In the genomic region with DNA sequence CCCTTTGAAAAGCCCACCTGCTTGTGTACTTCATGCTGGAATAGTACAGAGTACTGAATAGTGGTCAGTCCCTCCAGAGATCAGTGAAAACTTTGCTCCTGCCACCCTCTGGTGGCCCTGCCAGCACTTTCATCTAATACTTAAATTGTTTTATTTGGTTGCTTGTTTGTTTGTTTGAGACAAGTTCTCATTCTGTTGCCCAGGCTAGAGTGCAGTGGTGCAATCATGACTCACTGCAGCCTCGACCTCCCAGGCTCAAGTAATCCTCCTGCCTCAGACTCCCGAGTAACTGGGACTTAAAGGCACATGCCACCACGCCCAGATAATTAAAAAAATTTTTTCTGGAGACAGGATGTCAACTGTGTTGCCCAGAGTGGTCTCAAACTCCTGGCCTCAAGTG, we compare ENCODE assay signal across 11 cellular contexts. TPM values are rescaled to one million over a fixed set of nuclear protein-coding genes. Genes with fewer than 3 reads are reported as not detected.
DNase-seq lines count a peak whose midpoint lies in the region; ATAC-seq, FAIRE-seq and TF ChIP-seq lines count a peak whose summit lies in the region.
"Had no signal": no experiment of that assay in that cellular context is flagged by ENCODE, and none has a peak within 500 bp of the region (broad histone marks: within the 10 kb centered on the region; RNA-seq: fewer than 3 reads in every experiment).

No MANE protein-coding gene starts in this region.

- no peaks in the 10 kb centered on the region for H3K36me3 Mint-ChIP-seq in memory B cell
- H3K36me3 Mint-ChIP-seq in endothelial cell (ENCODE audit: low read depth, unreplicated experiment), result peaks cover 4% of the 10 kb centered on the region

- H3K4me1 Mint-ChIP-seq in memory B cell, result peaks cover 2% of the 10 kb centered on the region
- H3K4me1 Mint-ChIP-seq in endothelial cell (ENCODE audit: unreplicated experiment), result peaks cover 41% of the 10 kb centered on the region

- H3K4me3 ChIP-seq in bronchial epithelial cell (ENCODE audit: low read depth, low read length), result no peak overlapping the region
- H3K4me3 ChIP-seq: esophagus muscularis mucosa had no signal

- no peak overlapping the region for H3K27ac Mint-ChIP-seq in memory B cell
- no peak overlapping the region for H3K27ac Mint-ChIP-seq in endothelial cell (ENCODE audit: unreplicated experiment)

- H3K4me3 Mint-ChIP-seq in memory B cell (no peak overlapping the region), endothelial cell (ENCODE audit: unreplicated experiment) (no peak overlapping the region)

- no peak for FAIRE-seq in bronchial epithelial cell (lab: Jason Lieb, UNC)

- DNase-seq in ELR (ENCODE audit: low read depth), result peak; percentile 59
- peak; percentile 32 for DNase-seq in NAMALWA (ENCODE audit: low spot score)
- peak; percentile 30 for DNase-seq in bronchial epithelial cell (ENCODE audit: low read depth)
- DNase-seq in memory B cell (ENCODE audit: low spot score in 2 of 2), result no peak
- DNase-seq in amygdala (lab: John Stamatoyannopoulos, UW), result no peak
- DNase-seq in NCI-H510A (lab: John Stamatoyannopoulos, UW), result no peak
- DNase-seq in endothelial cell (ENCODE audit: low spot score), result no peak
- DNase-seq: activated gamma-delta T cell treated with Interleukin-2 at 50 U/mL for 16 hours, NCI-H2107 had no signal

- H3K9me3 Mint-ChIP-seq in memory B cell (no peaks in the 10 kb centered on the region), endothelial cell (ENCODE audit: unreplicated experiment) (no peaks in the 10 kb centered on the region)

- ATAC-seq in memory B cell (ENCODE audit: low read depth) (peak; percentile 45), GM18519 (IDR thresholded peaks at IDR 0.05; ENCODE audit: low FRiP score, unreplicated experiment) (no peak)

- H3K36me3 ChIP-seq in bronchial epithelial cell (ENCODE audit: control insufficient read depth, insufficient read depth, low read length), result no peaks in the 10 kb centered on the region

- H3K27me3 Mint-ChIP-seq in memory B cell (no peaks in the 10 kb centered on the region), endothelial cell (ENCODE audit: unreplicated experiment) (peaks cover 3% of the 10 kb centered on the region)

- H3K27me3 ChIP-seq in bronchial epithelial cell (ENCODE audit: control insufficient read depth, insufficient read depth, low read length), result no peaks in the 10 kb centered on the region
- H3K27me3 ChIP-seq: esophagus muscularis mucosa had no signal

- TF ChIP-seq CTCF in bronchial epithelial cell (IDR thresholded peaks at IDR 0.05; ENCODE audit: insufficient read depth, low read length, severe bottlenecking) (no peak), endothelial cell (IDR thresholded peaks at IDR 0.05; ENCODE audit: unreplicated experiment) (no peak)

RNA-seq across cellular contexts. Expression of gene FAM83D, which starts 9.1 kb away (rescaled TPM):
- total RNA-seq in bronchial epithelial cell, result 2.6 and 5.1 TPM in 2 replicates
- 7.7 TPM for total RNA-seq in endothelial cell (ENCODE audit: unreplicated experiment)

RNA-seq across cellular contexts. Expression of gene DHX35, which starts 26.9 kb away (rescaled TPM):
- total RNA-seq in bronchial epithelial cell, result 7.4 and 8.2 TPM in 2 replicates
- 10.5 TPM for total RNA-seq in endothelial cell (ENCODE audit: unreplicated experiment)

Comparison
In these comparisons a context has a peak if more than half of its experiments do, and no peak if none do; other contexts are left out.
1. DNase-seq: peak in ELR (single experiment), NAMALWA (single experiment) and bronchial epithelial cell (single experiment); none in memory B cell (0 of 2), amygdala (0 of 56), NCI-H510A (single experiment) and endothelial cell (single experiment).